ENCODE assay signal across 23 cellular contexts in the genomic region with DNA sequence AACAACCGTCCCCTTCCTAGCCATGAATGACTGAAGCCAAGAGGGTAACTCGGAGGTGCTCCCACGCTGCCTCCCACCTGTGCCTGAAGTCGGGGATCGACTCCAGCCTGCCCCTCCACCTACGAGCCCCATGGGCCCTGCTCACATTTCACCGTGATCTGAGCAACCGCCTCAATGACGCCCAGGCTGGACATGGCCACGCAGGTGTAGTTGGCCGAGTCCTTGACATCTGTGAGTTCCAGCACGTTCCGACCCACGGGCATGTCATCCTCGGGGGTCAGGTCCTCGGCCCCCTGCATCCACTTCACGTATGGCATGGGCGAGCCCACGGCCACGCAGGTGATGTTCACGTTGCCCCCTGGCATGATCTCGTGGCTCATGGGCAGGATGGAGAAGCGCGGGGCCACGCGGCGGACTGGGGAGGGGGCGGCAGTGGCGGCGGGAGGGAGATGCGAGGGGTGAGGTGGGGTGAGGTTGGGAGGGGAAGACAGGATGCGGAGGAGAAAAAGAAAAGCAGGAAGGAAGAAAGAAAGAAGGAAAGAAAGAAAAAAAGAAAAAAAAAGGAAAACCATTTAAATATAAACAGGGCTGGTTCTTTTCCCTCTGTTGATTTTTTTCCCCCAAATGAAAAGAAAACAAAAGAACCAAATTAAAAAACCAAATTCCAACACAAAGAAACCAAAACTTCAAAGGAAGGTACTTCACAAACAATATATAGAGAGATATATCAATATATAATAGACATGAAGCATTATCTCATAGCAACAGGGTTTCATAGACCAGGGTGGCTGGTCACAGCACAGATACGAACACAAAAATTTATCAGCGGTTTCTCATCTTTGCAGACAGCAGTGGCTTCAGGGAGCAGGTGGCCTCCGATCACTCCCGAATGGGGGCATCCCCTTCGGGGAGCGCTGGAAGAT.
DNase-seq lines count a peak whose midpoint lies in the region; ATAC-seq and TF ChIP-seq lines count a peak whose summit lies in the region.
"Had no signal": no experiment of that assay in that cellular context is flagged by ENCODE, and none has a peak within 500 bp of the region (broad histone marks: within the 10 kb centered on the region; RNA-seq: fewer than 3 reads in every experiment).

No MANE protein-coding gene starts in this region.

- no peak for TF ChIP-seq CTCF in activated CD8-positive, alpha-beta T cell treated with anti-CD3 and anti-CD28 coated beads for 36 hours (IDR thresholded peaks at IDR 0.05)
- TF ChIP-seq CTCF in MM.1S (IDR thresholded peaks at IDR 0.05; ENCODE audit: low read length), result no peak
- no peak for TF ChIP-seq CTCF in brain (conservative IDR thresholded peaks at IDR 0.05)

- H3F3A ChIP-seq in MM.1S (ENCODE audit: insufficient read depth, low read length), result peaks cover 11% of the 10 kb centered on the region; the same call in 1 of the 2 replicates

- CTCF ChIA-PET in activated CD8-positive, alpha-beta T cell treated with anti-CD3 and anti-CD28 coated beads for 36 hours (lab: Charles Lee), result no interaction called here
- CTCF ChIA-PET in activated CD8-positive, alpha-beta T cell treated with anti-CD3 and anti-CD28 coated beads, Interleukin-2, amount 10 ng/mL, durations not matched to agents 7 days and 5 days (lab: Charles Lee), result no interaction called here

- no peaks in the 10 kb centered on the region for H3K9me3 Mint-ChIP-seq in activated CD8-positive, alpha-beta T cell treated with anti-CD3 and anti-CD28 coated beads for 36 hours
- H3K9me3 Mint-ChIP-seq in activated CD8-positive, alpha-beta T cell treated with anti-CD3 and anti-CD28 coated beads, Interleukin-2, amount 10 ng/mL, durations not matched to agents 7 days and 5 days (ENCODE audit: insufficient read depth), result no peaks in the 10 kb centered on the region
- peaks cover 0 to 17% (median 0%) of the 10 kb centered on the region in 5 experiments for H3K9me3 Mint-ChIP-seq in brain

- H3K9me3 ChIP-seq in MM.1S (replicated peaks; ENCODE audit: insufficient read depth, low read length) (no peaks in the 10 kb centered on the region), neuronal stem cell (replicated peaks in 1 of 2; ENCODE audit: control insufficient read depth in 2 of 2, insufficient read depth in 1 of 2, low read depth in 1 of 2, low read length in 2 of 2) (peaks cover 4 to 8% of the 10 kb centered on the region in 2 donors)
- H3K9me3 ChIP-seq: Caco-2 had no signal

- intact Hi-C loops in activated CD8-positive, alpha-beta T cell treated with anti-CD3 and anti-CD28 coated beads for 36 hours (cut with micrococcal nuclease), result no loop called here

- no peak overlapping the region for H3K27ac ChIP-seq in MM.1S (ENCODE audit: low read length)
- no peak overlapping the region for H3K27ac ChIP-seq in neuronal stem cell (replicated peaks; ENCODE audit: low read length)
- H3K27ac ChIP-seq: 22Rv1, GM23248, HL-60, RWPE1 had no signal

- H3K4me1 Mint-ChIP-seq in activated CD8-positive, alpha-beta T cell treated with anti-CD3 and anti-CD28 coated beads for 36 hours (ENCODE audit: low read depth), result peaks cover 10% of the 10 kb centered on the region
- no peaks in the 10 kb centered on the region for H3K4me1 Mint-ChIP-seq in activated CD8-positive, alpha-beta T cell treated with anti-CD3 and anti-CD28 coated beads, Interleukin-2, amount 10 ng/mL, durations not matched to agents 7 days and 5 days (ENCODE audit: low read depth)
- peaks cover 15% of the 10 kb centered on the region for H3K4me1 Mint-ChIP-seq in brain

- H3K27ac Mint-ChIP-seq in activated CD8-positive, alpha-beta T cell treated with anti-CD3 and anti-CD28 coated beads for 36 hours, result no peak overlapping the region
- no peak overlapping the region for H3K27ac Mint-ChIP-seq in activated CD8-positive, alpha-beta T cell treated with anti-CD3 and anti-CD28 coated beads, Interleukin-2, amount 10 ng/mL, durations not matched to agents 7 days and 5 days
- H3K27ac Mint-ChIP-seq in brain, result peak overlapping the region; percentile 5 to 86 (median 41)

- no peak for DNase-seq in activated CD8-positive, alpha-beta T cell treated with anti-CD3 and anti-CD28 coated beads for 36 hours
- no peak for DNase-seq in activated CD8-positive, alpha-beta T cell treated with anti-CD3 and anti-CD28 coated beads, Interleukin-2, amount 10 ng/mL, durations not matched to agents 7 days and 5 days
- DNase-seq in MM.1S (peak; percentile 38), neuronal stem cell (ENCODE audit: low spot score) (no peak), NCI-H146 (lab: John Stamatoyannopoulos, UW) (no peak)
- no peak for DNase-seq in activated CD4-positive, CD25-positive, alpha-beta regulatory T cell treated with anti-CD3 and anti-CD28 coated beads, Interleukin-2, amount 50 U/mL, for 72 hours
- DNase-seq in activated CD8-positive, alpha-beta memory T cell treated with anti-CD3 and anti-CD28 coated beads, Interleukin-2, amount 50 U/mL, for 4 hours, result no peak
- DNase-seq: AML-193, Caco-2, GDM1, GM23248, HCEC 1CT, NCI-H1092 treated with DMSO at 0.1 percent for 48 hours, NCI-H1694 treated with DMSO at 0.1 percent for 48 hours, NCI-H2107, NCI-H510A, NCI-H774, PC-3, SIG-M5 had no signal

- H3K36me3 ChIP-seq in MM.1S (replicated peaks; ENCODE audit: insufficient read depth, low read length), result no peaks in the 10 kb centered on the region
- H3K36me3 ChIP-seq in neuronal stem cell (replicated peaks in 1 of 2; ENCODE audit: control insufficient read depth in 2 of 2, insufficient read depth in 2 of 2, low read length in 2 of 2), result peaks cover 46 to 76% of the 10 kb centered on the region in 2 donors

- peak overlapping the region; percentile 35 for H2AK5ac ChIP-seq in neuronal stem cell (ENCODE audit: low read depth, low read length)

- WGBS in neuronal stem cell (ENCODE audit: extremely low coverage in 2 of 2, insufficient read length in 2 of 2, insufficient replicate concordance in 1 of 2), 2 donors, result no CpG with 5 or more reads among the region's 38 CpGs

- H4K8ac ChIP-seq in neuronal stem cell (ENCODE audit: low read depth, low read length), result no peak overlapping the region

- no peak overlapping the region for H2AFZ ChIP-seq in MM.1S (ENCODE audit: low read length)
- H2AFZ ChIP-seq in neuronal stem cell (ENCODE audit: low read length), result no peak overlapping the region
- H2AFZ ChIP-seq: GM23248 had no signal

- H2BK120ac ChIP-seq in neuronal stem cell (ENCODE audit: low read depth, low read length), result no peak overlapping the region

- peak overlapping the region; percentile 73 for H2BK12ac ChIP-seq in neuronal stem cell (ENCODE audit: low read length)

- no peak overlapping the region for H3K9ac ChIP-seq in MM.1S (ENCODE audit: low read length)
- H3K9ac ChIP-seq in neuronal stem cell (ENCODE audit: low read depth, low read length, poor library complexity), result no peak overlapping the region
- H3K9ac ChIP-seq: GM23248 had no signal

- H3K4me3 Mint-ChIP-seq in activated CD8-positive, alpha-beta T cell treated with anti-CD3 and anti-CD28 coated beads for 36 hours, result no peak overlapping the region
- H3K4me3 Mint-ChIP-seq in activated CD8-positive, alpha-beta T cell treated with anti-CD3 and anti-CD28 coated beads, Interleukin-2, amount 10 ng/mL, durations not matched to agents 7 days and 5 days, result no peak overlapping the region
- no peak overlapping the region for H3K4me3 Mint-ChIP-seq in brain

- no peak overlapping the region for H2BK15ac ChIP-seq in neuronal stem cell (ENCODE audit: low read length)

- peak overlapping the region; percentile 59 for H3K18ac ChIP-seq in neuronal stem cell (ENCODE audit: low read length)

- H3K36me3 Mint-ChIP-seq in activated CD8-positive, alpha-beta T cell treated with anti-CD3 and anti-CD28 coated beads for 36 hours (ENCODE audit: low read depth), result no peaks in the 10 kb centered on the region
- H3K36me3 Mint-ChIP-seq in activated CD8-positive, alpha-beta T cell treated with anti-CD3 and anti-CD28 coated beads, Interleukin-2, amount 10 ng/mL, durations not matched to agents 7 days and 5 days (ENCODE audit: low read depth), result no peaks in the 10 kb centered on the region
- H3K36me3 Mint-ChIP-seq in brain, result peaks cover 86% of the 10 kb centered on the region

- H3K9me2 ChIP-seq in MM.1S (replicated peaks; ENCODE audit: insufficient read depth, low read length), result no peaks in the 10 kb centered on the region

- H2BK5ac ChIP-seq in neuronal stem cell (ENCODE audit: low read length), result no peak overlapping the region

- ATAC-seq in activated CD8-positive, alpha-beta T cell treated with anti-CD3 and anti-CD28 coated beads for 36 hours, result peak; percentile 34
- ATAC-seq in activated CD8-positive, alpha-beta T cell treated with anti-CD3 and anti-CD28 coated beads, Interleukin-2, amount 10 ng/mL, durations not matched to agents 7 days and 5 days, result no peak
- ATAC-seq: PC-3 had no signal

- H3K14ac ChIP-seq in neuronal stem cell (ENCODE audit: low read length), result no peak overlapping the region

- peak overlapping the region; percentile 24 for H4K91ac ChIP-seq in neuronal stem cell (ENCODE audit: low read depth, low read length, poor library complexity)

- H3K27me3 Mint-ChIP-seq in activated CD8-positive, alpha-beta T cell treated with anti-CD3 and anti-CD28 coated beads for 36 hours, result peaks cover 3% of the 10 kb centered on the region
- H3K27me3 Mint-ChIP-seq in activated CD8-positive, alpha-beta T cell treated with anti-CD3 and anti-CD28 coated beads, Interleukin-2, amount 10 ng/mL, durations not matched to agents 7 days and 5 days (ENCODE audit: low read depth), result no peaks in the 10 kb centered on the region
- peaks cover 3% of the 10 kb centered on the region for H3K27me3 Mint-ChIP-seq in brain

- H3K79me1 ChIP-seq in neuronal stem cell (ENCODE audit: low read depth, low read length), result peaks cover 10% of the 10 kb centered on the region

- peak overlapping the region; percentile 98 for H3K23ac ChIP-seq in neuronal stem cell (ENCODE audit: low read depth, low read length, poor library complexity)

- H3K4ac ChIP-seq in neuronal stem cell (ENCODE audit: low read length), result no peak overlapping the region

- H3K4me1 ChIP-seq in MM.1S (ENCODE audit: low read length), result peaks cover 6% of the 10 kb centered on the region
- peaks cover 3 to 19% of the 10 kb centered on the region in 2 donors for H3K4me1 ChIP-seq in neuronal stem cell (ENCODE audit: control insufficient read depth in 2 of 2, insufficient read depth in 1 of 2, low read depth in 1 of 2, low read length in 2 of 2)
- H3K4me1 ChIP-seq: Caco-2 had no signal

- POLR2A ChIA-PET in activated CD8-positive, alpha-beta T cell treated with anti-CD3 and anti-CD28 coated beads for 36 hours (lab: Charles Lee), result no interaction called here
- POLR2A ChIA-PET in activated CD8-positive, alpha-beta T cell treated with anti-CD3 and anti-CD28 coated beads, Interleukin-2, amount 10 ng/mL, durations not matched to agents 7 days and 5 days (lab: Charles Lee), result no interaction called here

- no peaks in the 10 kb centered on the region for H4K20me1 ChIP-seq in MM.1S (ENCODE audit: insufficient read depth, low read length)

- H3K4me2 ChIP-seq in MM.1S (ENCODE audit: low read depth, low read length), result peak overlapping the region; percentile 28; the same call in 1 of the 2 replicates
- H3K4me2 ChIP-seq in neuronal stem cell (ENCODE audit: insufficient read depth, low read length, poor library complexity, severe bottlenecking), result no peak overlapping the region

- H3K79me2 ChIP-seq in MM.1S (ENCODE audit: low read length), result no peaks in the 10 kb centered on the region

- H3K4me3 ChIP-seq in MM.1S (ENCODE audit: low read length), result no peak overlapping the region; the same call in 1 of the 2 replicates
- no peak overlapping the region for H3K4me3 ChIP-seq in neuronal stem cell (ENCODE audit: low read length in 2 of 2)
- H3K4me3 ChIP-seq: GM23248 had no signal

- peaks cover 90% of the 10 kb centered on the region for H3K27me3 ChIP-seq in MM.1S (replicated peaks; ENCODE audit: insufficient read depth, low read length)
- H3K27me3 ChIP-seq in neuronal stem cell (ENCODE audit: control insufficient read depth in 3 of 3, insufficient read depth in 3 of 3, low read depth in 1 of 3, low read length in 3 of 3), result no peaks in the 10 kb centered on the region

Comparison
In these comparisons a context has a peak if more than half of its experiments do, and no peak if none do; other contexts are left out.
1. H3K27ac Mint-ChIP-seq: peak in brain (5 of 5); none in activated CD8-positive, alpha-beta T cell treated with anti-CD3 and anti-CD28 coated beads for 36 hours (single experiment) and activated CD8-positive, alpha-beta T cell treated with anti-CD3 and anti-CD28 coated beads, Interleukin-2, amount 10 ng/mL, durations not matched to agents 7 days and 5 days (single experiment).